ENCODE assay signal across 8 cellular contexts in genomic region chr17:36545465-36546417, GRCh38. TPM values are rescaled to one million over a fixed set of nuclear protein-coding genes. Genes with fewer than 3 reads are reported as not detected.
DNase-seq lines count a peak whose midpoint lies in the region; TF ChIP-seq lines count a peak whose summit lies in the region.

No MANE protein-coding gene starts in this region.

- H2AFZ ChIP-seq in neural cell (ENCODE audit: low read depth, low read length), result peak overlapping the region; percentile 47

- no peaks in the 10 kb centered on the region for H3K36me3 ChIP-seq in neural cell (ENCODE audit: insufficient read depth, low read length)

- TF ChIP-seq RAD21 in neural cell (conservative IDR thresholded peaks at IDR 0.05), result no peak

- H3F3A ChIP-seq in neural cell (ENCODE audit: insufficient read depth, low read length, poor library complexity, severe bottlenecking), result peaks cover 4% of the 10 kb centered on the region

- H3K27ac ChIP-seq in RWPE1, result peak overlapping the region; percentile 98
- peak overlapping the region; percentile 93 for H3K27ac ChIP-seq in neural cell (ENCODE audit: low read length)

- H3K4me3 ChIP-seq in fibroblast of the aortic adventitia (ENCODE audit: low read depth, low read length) (peak overlapping the region; percentile 98), neural cell (ENCODE audit: low read length) (peak overlapping the region; percentile 99)

- H3K9ac ChIP-seq in neural cell (ENCODE audit: low read length), result peak overlapping the region; percentile 88

- no peaks in the 10 kb centered on the region for H3K9me3 Mint-ChIP-seq in stimulated activated naive CD8-positive, alpha-beta T cell treated with anti-CD3 and anti-CD28 coated beads, Interleukin-15, Interleukin-2, amounts not matched to agents 100 ng/mL and 50 ng/mL, for 24 hours

- H3K9me3 ChIP-seq in neural cell (ENCODE audit: low read length), result no peaks in the 10 kb centered on the region

- DNase-seq in EL (peak; percentile 97), H4 (ENCODE audit: low spot score) (peak; percentile 96), LoVo (ENCODE audit: low spot score) (peak; percentile 97), RWPE1 (ENCODE audit: low spot score) (peak; percentile 97), fibroblast of the aortic adventitia (ENCODE audit: low read depth) (peak; percentile 97)
- peak; percentile 99 for DNase-seq in activated effector memory CD4-positive, alpha-beta T cell treated with anti-CD3 and anti-CD28 coated beads, Interleukin-2, amount 50 U/mL, for 16 hours

- H3K4me3 Mint-ChIP-seq in stimulated activated naive CD8-positive, alpha-beta T cell treated with anti-CD3 and anti-CD28 coated beads, Interleukin-15, Interleukin-2, amounts not matched to agents 100 ng/mL and 50 ng/mL, for 24 hours, result peak overlapping the region; percentile 96

- peaks cover 52% of the 10 kb centered on the region for H3K79me2 ChIP-seq in neural cell (replicated peaks; ENCODE audit: insufficient read depth, low read length)

- peaks cover 51% of the 10 kb centered on the region for H3K4me1 Mint-ChIP-seq in stimulated activated naive CD8-positive, alpha-beta T cell treated with anti-CD3 and anti-CD28 coated beads, Interleukin-15, Interleukin-2, amounts not matched to agents 100 ng/mL and 50 ng/mL, for 24 hours (ENCODE audit: low read depth)

- no peaks in the 10 kb centered on the region for H3K27me3 ChIP-seq in neural cell (ENCODE audit: insufficient read depth, low read depth, low read length)

- no peak for TF ChIP-seq CTCF in RWPE1 (conservative IDR thresholded peaks at IDR 0.05; ENCODE audit: low read depth)
- TF ChIP-seq CTCF in fibroblast of the aortic adventitia (IDR thresholded peaks at IDR 0.05; ENCODE audit: insufficient read depth, low read length), result no peak
- TF ChIP-seq CTCF in neural cell (IDR thresholded peaks at IDR 0.05; ENCODE audit: poor library complexity, severe bottlenecking), result peak; percentile 58

- no peaks in the 10 kb centered on the region for H4K20me1 ChIP-seq in neural cell (ENCODE audit: insufficient read depth)

- peak overlapping the region; percentile 96 for H3K27ac Mint-ChIP-seq in stimulated activated naive CD8-positive, alpha-beta T cell treated with anti-CD3 and anti-CD28 coated beads, Interleukin-15, Interleukin-2, amounts not matched to agents 100 ng/mL and 50 ng/mL, for 24 hours

- peak; percentile 85 for TF ChIP-seq EP300 in neural cell (conservative IDR thresholded peaks at IDR 0.05; ENCODE audit: poor library complexity, severe bottlenecking)

- H3K4me2 ChIP-seq in neural cell (ENCODE audit: low read length), result peak overlapping the region; percentile 90

- H3K36me3 Mint-ChIP-seq in stimulated activated naive CD8-positive, alpha-beta T cell treated with anti-CD3 and anti-CD28 coated beads, Interleukin-15, Interleukin-2, amounts not matched to agents 100 ng/mL and 50 ng/mL, for 24 hours (ENCODE audit: low read depth), result peaks cover 26% of the 10 kb centered on the region

- CTCF ChIA-PET in RWPE1 (lab: Yijun Ruan, JAX), result no interaction called here

- no peaks in the 10 kb centered on the region for H3K9me2 ChIP-seq in neural cell (ENCODE audit: insufficient read depth, low read length)

- POLR2A ChIA-PET in RWPE1 (lab: Yijun Ruan, JAX; ENCODE audit: low non-redundant PET), result interaction anchor here (0.5 to 1.9 kb wide), 3 partner anchors 11 to 12 kb away, joined by 3 to 7 read pairs (median 4); partner anchors contain the start of genes MYO19 and PIGW

- no peaks in the 10 kb centered on the region for H3K27me3 Mint-ChIP-seq in stimulated activated naive CD8-positive, alpha-beta T cell treated with anti-CD3 and anti-CD28 coated beads, Interleukin-15, Interleukin-2, amounts not matched to agents 100 ng/mL and 50 ng/mL, for 24 hours

TF ChIP-seq in neural cell, 6 proteins besides CTCF, POLR2A, EP300 and RAD21:
- peak; percentile 87 for TF ChIP-seq TAF1 (IDR thresholded peaks at IDR 0.05; ENCODE audit: low read depth)
- no peak for TF ChIP-seq EZH2 (IDR thresholded peaks at IDR 0.05; ENCODE audit: borderline replicate concordance, insufficient read depth, low read length, poor library complexity, severe bottlenecking)
- TF ChIP-seq POLR2AphosphoS5 (IDR thresholded peaks at IDR 0.05), result peak; percentile 96
- TF ChIP-seq SMC3 (conservative IDR thresholded peaks at IDR 0.05; ENCODE audit: poor library complexity), result peak; percentile 17
- TF ChIP-seq MXI1 (conservative IDR thresholded peaks at IDR 0.05; ENCODE audit: poor library complexity, severe bottlenecking), result no peak
- TF ChIP-seq, protein P1, sequence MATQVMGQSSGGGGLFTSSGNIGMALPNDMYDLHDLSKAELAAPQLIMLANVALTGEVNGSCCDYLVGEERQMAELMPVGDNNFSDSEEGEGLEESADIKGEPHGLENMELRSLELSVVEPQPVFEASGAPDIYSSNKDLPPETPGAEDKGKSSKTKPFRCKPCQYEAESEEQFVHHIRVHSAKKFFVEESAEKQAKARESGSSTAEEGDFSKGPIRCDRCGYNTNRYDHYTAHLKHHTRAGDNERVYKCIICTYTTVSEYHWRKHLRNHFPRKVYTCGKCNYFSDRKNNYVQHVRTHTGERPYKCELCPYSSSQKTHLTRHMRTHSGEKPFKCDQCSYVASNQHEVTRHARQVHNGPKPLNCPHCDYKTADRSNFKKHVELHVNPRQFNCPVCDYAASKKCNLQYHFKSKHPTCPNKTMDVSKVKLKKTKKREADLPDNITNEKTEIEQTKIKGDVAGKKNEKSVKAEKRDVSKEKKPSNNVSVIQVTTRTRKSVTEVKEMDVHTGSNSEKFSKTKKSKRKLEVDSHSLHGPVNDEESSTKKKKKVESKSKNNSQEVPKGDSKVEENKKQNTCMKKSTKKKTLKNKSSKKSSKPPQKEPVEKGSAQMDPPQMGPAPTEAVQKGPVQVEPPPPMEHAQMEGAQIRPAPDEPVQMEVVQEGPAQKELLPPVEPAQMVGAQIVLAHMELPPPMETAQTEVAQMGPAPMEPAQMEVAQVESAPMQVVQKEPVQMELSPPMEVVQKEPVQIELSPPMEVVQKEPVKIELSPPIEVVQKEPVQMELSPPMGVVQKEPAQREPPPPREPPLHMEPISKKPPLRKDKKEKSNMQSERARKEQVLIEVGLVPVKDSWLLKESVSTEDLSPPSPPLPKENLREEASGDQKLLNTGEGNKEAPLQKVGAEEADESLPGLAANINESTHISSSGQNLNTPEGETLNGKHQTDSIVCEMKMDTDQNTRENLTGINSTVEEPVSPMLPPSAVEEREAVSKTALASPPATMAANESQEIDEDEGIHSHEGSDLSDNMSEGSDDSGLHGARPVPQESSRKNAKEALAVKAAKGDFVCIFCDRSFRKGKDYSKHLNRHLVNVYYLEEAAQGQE (IDR thresholded peaks at IDR 0.05; ENCODE audit: borderline replicate concordance), result peak; percentile 26

RNA-seq across cellular contexts. Expression of gene GGNBP2, which starts 1.0 kb away (rescaled TPM):
- total RNA-seq in H4 (2014; rRNA removed; shearing (Covaris generic)), result 32.5 and 38.2 TPM in 2 replicates
- total RNA-seq in fibroblast of the aortic adventitia (ENCODE audit: low replicate concordance), result 68.1 and 75.8 TPM in 2 replicates
- 99.3 and 112 TPM in 2 replicates for polyA plus RNA-seq in neural cell
- polyA minus RNA-seq in neural cell, result 92.7 and 97.4 TPM in 2 replicates

RNA-seq across cellular contexts. Expression of gene PIGW, which starts 11.0 kb away (rescaled TPM):
- 10.3 and 11.8 TPM in 2 replicates for total RNA-seq in H4 (2014; rRNA removed; shearing (Covaris generic))
- 6.4 and 12.7 TPM in 2 replicates for total RNA-seq in fibroblast of the aortic adventitia (ENCODE audit: low replicate concordance)
- 2.7 and 5.4 TPM in 2 replicates for polyA plus RNA-seq in neural cell
- 4.4 and 5.6 TPM in 2 replicates for polyA minus RNA-seq in neural cell

RNA-seq across cellular contexts. Expression of gene MYO19, which starts 11.1 kb away (rescaled TPM):
- 36.0 and 42.7 TPM in 2 replicates for total RNA-seq in H4 (2014; rRNA removed; shearing (Covaris generic))
- 43.3 and 66.2 TPM in 2 replicates for total RNA-seq in fibroblast of the aortic adventitia (ENCODE audit: low replicate concordance)
- 51.5 and 66.7 TPM in 2 replicates for polyA plus RNA-seq in neural cell
- polyA minus RNA-seq in neural cell, result 58.6 and 61.1 TPM in 2 replicates

RNA-seq across cellular contexts. Expression of gene DHRS11, which starts 45.9 kb away (rescaled TPM):
- 11.7 and 23.0 TPM in 2 replicates for total RNA-seq in H4 (2014; rRNA removed; shearing (Covaris generic))
- 1.1 and 4.1 TPM in 2 replicates for total RNA-seq in fibroblast of the aortic adventitia (ENCODE audit: low replicate concordance)
- 13.4 and 18.6 TPM in 2 replicates for polyA plus RNA-seq in neural cell
- 11.7 and 16.9 TPM in 2 replicates for polyA minus RNA-seq in neural cell

RNA-seq across cellular contexts. Expression of gene MRM1, which starts 55.6 kb away (rescaled TPM):
- 3.4 and 8.9 TPM in 2 replicates for total RNA-seq in H4 (2014; rRNA removed; shearing (Covaris generic))
- total RNA-seq in fibroblast of the aortic adventitia (ENCODE audit: low replicate concordance), result 2.3 and 4.3 TPM in 2 replicates
- 1.8 and 4.0 TPM in 2 replicates for polyA plus RNA-seq in neural cell
- polyA minus RNA-seq in neural cell, result 2.7 and 3.2 TPM in 2 replicates

Comparison
In these comparisons a context has a peak if more than half of its experiments do, and no peak if none do; other contexts are left out.
1. Peak in every context shown above with its lines: DNase-seq, H3K4me3 ChIP-seq and H3K27ac ChIP-seq.